Comparison of ENCODE assay signal across 8 cellular contexts in the genomic region with DNA sequence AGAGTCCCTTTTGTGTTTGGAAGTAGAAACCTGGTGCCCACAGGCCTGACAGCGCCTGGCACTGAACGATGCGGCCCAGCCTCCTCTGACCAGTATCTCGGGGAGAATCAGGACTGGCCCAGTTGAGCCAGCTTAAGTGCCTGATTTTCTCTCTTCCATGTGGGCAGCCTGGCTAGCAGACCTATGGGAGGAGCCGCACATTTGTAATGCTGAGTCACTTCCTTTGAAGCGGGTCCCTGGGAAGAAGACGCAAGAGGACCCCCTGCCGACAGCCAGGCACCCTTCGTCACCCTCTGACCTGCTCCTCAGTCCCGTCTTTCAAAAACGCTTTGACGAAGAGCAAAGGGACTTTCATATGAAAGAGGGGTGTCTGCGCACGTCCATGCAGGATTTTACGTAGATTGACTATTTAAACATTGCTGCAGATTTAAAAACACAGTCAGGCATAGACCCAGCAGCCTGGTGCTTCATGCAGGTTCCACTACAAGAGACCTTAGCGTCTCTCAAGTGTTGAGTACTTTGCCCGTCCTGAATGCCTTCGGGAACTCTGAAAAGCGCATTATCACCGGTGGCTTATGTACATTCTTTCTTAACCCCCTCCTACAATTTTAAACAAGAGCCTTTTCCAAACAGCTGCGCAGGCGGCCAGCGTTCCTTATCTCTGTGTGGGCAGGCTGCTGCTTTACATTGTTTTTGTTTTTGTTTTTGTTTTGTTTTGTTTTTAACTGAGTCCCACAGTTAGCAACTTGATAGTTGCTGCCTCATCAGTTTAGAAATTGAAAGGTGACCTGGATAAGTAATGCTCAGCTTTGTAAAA. TPM values are rescaled to one million over a fixed set of nuclear protein-coding genes. Genes with fewer than 3 reads are reported as not detected.
A peak's percentile ranks its signal among the peaks of the same experiment; 100 is the strongest.
DNase-seq lines count a peak whose midpoint lies in the region; ATAC-seq lines count a peak whose summit lies in the region.

No MANE protein-coding gene starts in this region.

- H3K27ac ChIP-seq in caudate nucleus (ENCODE audit: low read depth, low read length) (peak overlapping the region; percentile 80), substantia nigra (ENCODE audit: low read depth, low read length, poor library complexity, severe bottlenecking) (peak overlapping the region; percentile 88)

- ATAC-seq in left lobe of liver (peak; percentile 49), HG02763 (IDR thresholded peaks at IDR 0.05; ENCODE audit: unreplicated experiment) (no peak)

- DNase-seq in activated effector memory CD4-positive, alpha-beta T cell treated with Interleukin-2 at 50 U/mL for 16 hours = peak; percentile 7
- DNase-seq in activated effector memory CD4-positive, alpha-beta T cell treated with anti-CD3 and anti-CD28 coated beads, Interleukin-2, amount 50 U/mL, for 16 hours = no peak
- peak; percentile 82 to 94 for DNase-seq in SHP77 (lab: John Stamatoyannopoulos, UW)
- peak in 20 of 61 donors; percentile 8 to 43 (median 27) for DNase-seq in caudate nucleus (lab: John Stamatoyannopoulos, UW)
- no peak for DNase-seq in left lobe of liver (ENCODE audit: low spot score)
- DNase-seq in substantia nigra (lab: John Stamatoyannopoulos, UW) = peak in 31 of 49 donors; percentile 15 to 73 (median 40)
- DNase-seq in NCI-H748 (lab: John Stamatoyannopoulos, UW; ENCODE audit: unreplicated experiment) = no peak

RNA-seq across cellular contexts. Expression of a gene that starts 36.5 kb away (rescaled TPM):
- 13.2 TPM for total RNA-seq in left lobe of liver

RNA-seq across cellular contexts. Expression of a gene that starts 56.8 kb away (rescaled TPM):
- total RNA-seq in left lobe of liver = 8.4 TPM

Comparison
In these comparisons a context has a peak if more than half of its experiments do, and no peak if none do; other contexts are left out.
1. DNase-seq: peak in activated effector memory CD4-positive, alpha-beta T cell treated with Interleukin-2 at 50 U/mL for 16 hours (single experiment), SHP77 (2 of 2) and substantia nigra (31 of 49); none in activated effector memory CD4-positive, alpha-beta T cell treated with anti-CD3 and anti-CD28 coated beads, Interleukin-2, amount 50 U/mL, for 16 hours (single experiment), left lobe of liver (single experiment) and NCI-H748 (single experiment).